19 cellular contexts compared by ENCODE assay signal in genomic region chr5:146539973-146540372, GRCh38. TPM values are rescaled to one million over a fixed set of nuclear protein-coding genes. Genes with fewer than 3 reads are reported as not detected.
DNase-seq lines count a peak whose midpoint lies in the region; ATAC-seq and TF ChIP-seq lines count a peak whose summit lies in the region.
"Had no signal": no experiment of that assay in that cellular context is flagged by ENCODE, and none has a peak within 500 bp of the region (broad histone marks: within the 10 kb centered on the region; RNA-seq: fewer than 3 reads in every experiment).

No MANE protein-coding gene starts in this region.

- H3K27me3 ChIP-seq in RWPE2 (ENCODE audit: insufficient read depth, poor library complexity, severe bottlenecking): no peaks in the 10 kb centered on the region
- H3K27me3 ChIP-seq: BE2C had no signal

- H3K4me1 Mint-ChIP-seq in activated CD4-positive, alpha-beta memory T cell treated with anti-CD3 and anti-CD28 coated beads for 36 hours (ENCODE audit: low read depth): peaks cover 2% of the 10 kb centered on the region

- no peak overlapping the region for H3K27ac ChIP-seq in RWPE2 (ENCODE audit: poor library complexity, severe bottlenecking)

- no peaks in the 10 kb centered on the region for H3K9me3 ChIP-seq in RWPE2 (ENCODE audit: severe bottlenecking)
- H3K9me3 ChIP-seq: BE2C, HAP-1 had no signal

- H3K27ac Mint-ChIP-seq in activated CD4-positive, alpha-beta memory T cell treated with anti-CD3 and anti-CD28 coated beads for 36 hours: no peak overlapping the region
- H3K27ac Mint-ChIP-seq: CD4-positive, CD25-positive, alpha-beta regulatory T cell had no signal

- DNase-seq in DMS53 treated with DMSO at 0.1 percent for 48 hours (lab: John Stamatoyannopoulos, UW; ENCODE audit: unreplicated experiment): peak; percentile 47
- no peak for DNase-seq in RWPE2 (ENCODE audit: low spot score)
- DNase-seq in epithelial cell of esophagus (ENCODE audit: low read depth): peak; percentile 72
- DNase-seq in mucosa of gallbladder (ENCODE audit: low spot score): peak; percentile 22
- no peak for DNase-seq in kidney tubule cell (ENCODE audit: low spot score)
- no peak for DNase-seq in NCI-H1436 (lab: John Stamatoyannopoulos, UW)
- DNase-seq in activated CD4-positive, alpha-beta memory T cell treated with anti-CD3 and anti-CD28 coated beads for 36 hours: no peak
- DNase-seq: ACHN; BE2C; C1 segment of cervical spinal cord; CD4-positive, CD25-positive, alpha-beta regulatory T cell; DMS79; GDM1; KG1 had no signal

- no peaks in the 10 kb centered on the region for H3K36me3 ChIP-seq in RWPE2 (ENCODE audit: low read depth)
- H3K36me3 ChIP-seq: BE2C, HAP-1 had no signal

- H3K4me3 Mint-ChIP-seq in activated CD4-positive, alpha-beta memory T cell treated with anti-CD3 and anti-CD28 coated beads for 36 hours: no peak overlapping the region
- H3K4me3 Mint-ChIP-seq: CD4-positive, CD25-positive, alpha-beta regulatory T cell had no signal

- POLR2A ChIA-PET in activated CD4-positive, alpha-beta memory T cell treated with anti-CD3 and anti-CD28 coated beads for 36 hours (lab: Charles Lee): no interaction called here

- H3K4me3 ChIP-seq in RWPE2 (ENCODE audit: severe bottlenecking) (no peak overlapping the region), epithelial cell of esophagus (ENCODE audit: low read length) (no peak overlapping the region)
- H3K4me3 ChIP-seq: HAP-1 had no signal

- H3K9me3 Mint-ChIP-seq in activated CD4-positive, alpha-beta memory T cell treated with anti-CD3 and anti-CD28 coated beads for 36 hours: no peaks in the 10 kb centered on the region
- H3K9me3 Mint-ChIP-seq: CD4-positive, CD25-positive, alpha-beta regulatory T cell had no signal

- no peaks in the 10 kb centered on the region for H3K36me3 Mint-ChIP-seq in activated CD4-positive, alpha-beta memory T cell treated with anti-CD3 and anti-CD28 coated beads for 36 hours
- H3K36me3 Mint-ChIP-seq: CD4-positive, CD25-positive, alpha-beta regulatory T cell had no signal

- TF ChIP-seq CTCF in RWPE2 (IDR thresholded peaks at IDR 0.05; ENCODE audit: poor library complexity, severe bottlenecking) (no peak), epithelial cell of esophagus (IDR thresholded peaks at IDR 0.05; ENCODE audit: insufficient read depth, low read depth, low read length, missing control alignments) (no peak)

- ATAC-seq in RWPE2 (ENCODE audit: low read depth): peak; percentile 90
- ATAC-seq in HG03432 (IDR thresholded peaks at IDR 0.05; ENCODE audit: unreplicated experiment): no peak

- H3K27me3 Mint-ChIP-seq in activated CD4-positive, alpha-beta memory T cell treated with anti-CD3 and anti-CD28 coated beads for 36 hours: no peaks in the 10 kb centered on the region

- intact Hi-C loops in activated CD4-positive, alpha-beta memory T cell treated with anti-CD3 and anti-CD28 coated beads for 36 hours (cut with micrococcal nuclease): loop anchor here (5.0 kb wide), 1 partner anchor 122 kb away; no protein-coding TSS in a partner anchor

- CTCF ChIA-PET in activated CD4-positive, alpha-beta memory T cell treated with anti-CD3 and anti-CD28 coated beads for 36 hours (lab: Charles Lee): interaction anchor here (2.6 kb wide), 1 partner anchor 649 kb away, joined by 8 read pairs; no protein-coding TSS in a partner anchor

- H3K4me1 ChIP-seq in RWPE2 (ENCODE audit: insufficient read depth, poor library complexity, severe bottlenecking): peaks cover 11% of the 10 kb centered on the region
- H3K4me1 ChIP-seq: BE2C, HAP-1 had no signal

RNA-seq across cellular contexts. Expression of gene GPR151, which starts 24.0 kb away (rescaled TPM):
- not detected for total RNA-seq in mucosa of gallbladder
- total RNA-seq in activated CD4-positive, alpha-beta memory T cell treated with anti-CD3 and anti-CD28 coated beads for 36 hours: not detected
- total RNA-seq: CD4-positive, CD25-positive, alpha-beta regulatory T cell; Daoy; H4; HT-29 had no signal

Comparison
In these comparisons a context has a peak if more than half of its experiments do, and no peak if none do; other contexts are left out.
1. DNase-seq: peak in DMS53 treated with DMSO at 0.1 percent for 48 hours (single experiment), epithelial cell of esophagus (single experiment) and mucosa of gallbladder (single experiment); none in RWPE2 (single experiment), kidney tubule cell (single experiment), NCI-H1436 (single experiment) and activated CD4-positive, alpha-beta memory T cell treated with anti-CD3 and anti-CD28 coated beads for 36 hours (single experiment).